ENCODE assay signal across 1 cellular context in the genomic region with DNA sequence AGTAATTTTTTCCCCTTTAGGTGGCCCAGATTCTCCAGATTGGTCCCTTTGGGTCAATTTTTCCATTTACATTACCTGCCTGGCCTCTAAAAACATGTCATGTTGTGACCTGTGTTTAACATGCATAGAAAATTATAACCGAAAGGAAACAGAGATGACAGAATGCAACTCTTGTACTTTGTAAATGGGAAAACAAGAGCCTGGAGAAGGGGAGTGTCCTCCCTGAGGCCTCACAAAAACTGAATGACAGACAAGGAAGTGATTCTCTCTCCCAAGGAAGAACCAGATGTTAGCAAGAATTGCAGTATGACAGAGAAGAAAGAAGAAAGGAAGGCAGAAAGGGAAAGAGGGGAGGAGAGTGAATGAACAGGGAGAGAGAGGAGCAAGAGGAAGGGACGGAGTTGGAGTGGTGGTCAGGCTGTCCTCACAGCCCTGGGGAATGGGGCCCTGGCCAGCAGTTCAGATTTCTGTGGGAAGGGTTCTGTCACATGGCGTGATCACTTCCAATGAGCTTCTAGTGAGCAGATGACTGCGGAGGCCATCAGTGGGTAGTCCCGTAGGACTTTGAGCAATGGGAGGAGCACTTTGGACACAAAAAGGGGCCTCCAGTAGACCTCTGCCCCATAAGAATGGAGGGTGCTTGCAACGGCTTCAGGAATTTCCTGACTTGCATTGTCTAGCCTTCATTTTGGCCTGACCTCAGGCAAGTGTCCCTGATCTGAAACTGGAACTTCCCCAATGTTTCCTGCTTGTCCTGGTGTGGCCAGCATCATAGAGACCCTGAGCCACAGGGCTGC.
TF ChIP-seq lines count a peak whose summit lies in the region.

No MANE protein-coding gene starts in this region.

TF ChIP-seq in HepG2, 621 proteins besides CTCF, POLR2A, EP300 and RAD21 (continued from another document and continues in another):
- TF ChIP-seq HMG20B (CRISPR knock-in tag; conservative IDR thresholded peaks at IDR 0.05) (0 out of 2 replicates have a peak, but pooled peaks have one; percentile 14), CBX1 (IDR thresholded peaks at IDR 0.05; ENCODE audit: low read depth) (peak; percentile 6), ZNF724P (CRISPR knock-in tag; IDR thresholded peaks at IDR 0.05; ENCODE audit: borderline replicate concordance) (peak; percentile 46; the same call in 1 of the 2 replicates), SYNCRIP (IDR thresholded peaks at IDR 0.05; ENCODE audit: insufficient read depth, low read depth, low read length) (no peak), MYC (CRISPR knock-in tag; IDR thresholded peaks at IDR 0.05; ENCODE audit: borderline replicate concordance) (peak; percentile 64), THYN1 (CRISPR knock-in tag; IDR thresholded peaks at IDR 0.05; ENCODE audit: borderline replicate concordance, low read depth) (no peak), ZNF337 (CRISPR knock-in tag; IDR thresholded peaks at IDR 0.05; ENCODE audit: borderline replicate concordance, low read depth) (0 out of 2 replicates have a peak, but pooled peaks have one; percentile 5), ISL2 (CRISPR knock-in tag; IDR thresholded peaks at IDR 0.05) (peak; percentile 38), ZNF709 (CRISPR knock-in tag; IDR thresholded peaks at IDR 0.05) (peak; percentile 59), KDM5B (CRISPR knock-in tag; IDR thresholded peaks at IDR 0.05; ENCODE audit: borderline replicate concordance) (peak; percentile 33; the same call in 1 of the 2 replicates), ZNF598 (CRISPR knock-in tag; IDR thresholded peaks at IDR 0.05; ENCODE audit: borderline replicate concordance) (no peak), CEBPG (CRISPR knock-in tag; IDR thresholded peaks at IDR 0.05) (peak; percentile 40; the same call in 1 of the 2 replicates), ARNTL (CRISPR knock-in tag; IDR thresholded peaks at IDR 0.05) (0 out of 2 replicates have a peak, but pooled peaks have one; percentile 33), ZNF543 (CRISPR knock-in tag; IDR thresholded peaks at IDR 0.05) (0 out of 2 replicates have a peak, but pooled peaks have one; percentile 7), TBX2 (CRISPR knock-in tag; IDR thresholded peaks at IDR 0.05; ENCODE audit: borderline replicate concordance) (peak; percentile 59), ZMYM4 (CRISPR knock-in tag; IDR thresholded peaks at IDR 0.05) (peak; percentile 97), FOXP1 (IDR thresholded peaks at IDR 0.05) (no peak), FOXP1 (CRISPR knock-in tag; IDR thresholded peaks at IDR 0.05) (no peak), SIX4 (CRISPR knock-in tag; IDR thresholded peaks at IDR 0.05) (peak; percentile 77), SOX5 (CRISPR knock-in tag; IDR thresholded peaks at IDR 0.05; ENCODE audit: borderline replicate concordance) (peak; percentile 86), CEBPB (IDR thresholded peaks at IDR 0.05; ENCODE audit: borderline replicate concordance, low read depth, low read length) (0 out of 2 replicates have a peak, but pooled peaks have one; percentile 10), GABPA (IDR thresholded peaks at IDR 0.05; ENCODE audit: low read depth, low read length) (no peak), GABPA (CRISPR knock-in tag; IDR thresholded peaks at IDR 0.05; ENCODE audit: low read depth) (peak; percentile 44; the same call in 1 of the 2 replicates), GTF3A (CRISPR knock-in tag; conservative IDR thresholded peaks at IDR 0.05) (no peak), ASH2L (IDR thresholded peaks at IDR 0.05; ENCODE audit: insufficient read length, low read depth, low read length) (peak; percentile 75), KDM6A (CRISPR knock-in tag; IDR thresholded peaks at IDR 0.05; ENCODE audit: low read depth) (peak; percentile 37; the same call in 1 of the 2 replicates), MED1 (CRISPR knock-in tag; IDR thresholded peaks at IDR 0.05) (peak; percentile 76), POLR2G (IDR thresholded peaks at IDR 0.05; ENCODE audit: low read depth, low read length) (peak; percentile 85), RXRA (CRISPR knock-in tag; IDR thresholded peaks at IDR 0.05) (peak; percentile 48; the same call in 1 of the 2 replicates), KAT8 (CRISPR knock-in tag; IDR thresholded peaks at IDR 0.05) (peak; percentile 66), ZBTB7A (CRISPR knock-in tag; IDR thresholded peaks at IDR 0.05) (peak; percentile 27; the same call in 1 of the 2 replicates), KLF16 (CRISPR knock-in tag; IDR thresholded peaks at IDR 0.05) (peak in 1 of 2 experiments; percentile 25; a peak in 1 of 4 replicates)
- TF ChIP-seq, protein P1, sequence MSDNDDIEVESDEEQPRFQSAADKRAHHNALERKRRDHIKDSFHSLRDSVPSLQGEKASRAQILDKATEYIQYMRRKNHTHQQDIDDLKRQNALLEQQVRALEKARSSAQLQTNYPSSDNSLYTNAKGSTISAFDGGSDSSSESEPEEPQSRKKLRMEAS (IDR thresholded peaks at IDR 0.05), result peak; percentile 75
- TF ChIP-seq, protein P2, sequence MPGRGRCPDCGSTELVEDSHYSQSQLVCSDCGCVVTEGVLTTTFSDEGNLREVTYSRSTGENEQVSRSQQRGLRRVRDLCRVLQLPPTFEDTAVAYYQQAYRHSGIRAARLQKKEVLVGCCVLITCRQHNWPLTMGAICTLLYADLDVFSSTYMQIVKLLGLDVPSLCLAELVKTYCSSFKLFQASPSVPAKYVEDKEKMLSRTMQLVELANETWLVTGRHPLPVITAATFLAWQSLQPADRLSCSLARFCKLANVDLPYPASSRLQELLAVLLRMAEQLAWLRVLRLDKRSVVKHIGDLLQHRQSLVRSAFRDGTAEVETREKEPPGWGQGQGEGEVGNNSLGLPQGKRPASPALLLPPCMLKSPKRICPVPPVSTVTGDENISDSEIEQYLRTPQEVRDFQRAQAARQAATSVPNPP (CRISPR knock-in tag; IDR thresholded peaks at IDR 0.05), result peak; percentile 65; the same call in 1 of the 2 replicates
- TF ChIP-seq, protein P3, sequence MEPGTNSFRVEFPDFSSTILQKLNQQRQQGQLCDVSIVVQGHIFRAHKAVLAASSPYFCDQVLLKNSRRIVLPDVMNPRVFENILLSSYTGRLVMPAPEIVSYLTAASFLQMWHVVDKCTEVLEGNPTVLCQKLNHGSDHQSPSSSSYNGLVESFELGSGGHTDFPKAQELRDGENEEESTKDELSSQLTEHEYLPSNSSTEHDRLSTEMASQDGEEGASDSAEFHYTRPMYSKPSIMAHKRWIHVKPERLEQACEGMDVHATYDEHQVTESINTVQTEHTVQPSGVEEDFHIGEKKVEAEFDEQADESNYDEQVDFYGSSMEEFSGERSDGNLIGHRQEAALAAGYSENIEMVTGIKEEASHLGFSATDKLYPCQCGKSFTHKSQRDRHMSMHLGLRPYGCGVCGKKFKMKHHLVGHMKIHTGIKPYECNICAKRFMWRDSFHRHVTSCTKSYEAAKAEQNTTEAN (CRISPR knock-in tag; conservative IDR thresholded peaks at IDR 0.05), result peak; percentile 53
- TF ChIP-seq, protein P4, sequence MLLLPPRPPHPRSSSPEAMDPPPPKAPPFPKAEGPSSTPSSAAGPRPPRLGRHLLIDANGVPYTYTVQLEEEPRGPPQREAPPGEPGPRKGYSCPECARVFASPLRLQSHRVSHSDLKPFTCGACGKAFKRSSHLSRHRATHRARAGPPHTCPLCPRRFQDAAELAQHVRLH (CRISPR knock-in tag; IDR thresholded peaks at IDR 0.05; ENCODE audit: borderline replicate concordance, low read depth), result peak; percentile 50; the same call in 1 of the 2 replicates
- TF ChIP-seq, protein P5, sequence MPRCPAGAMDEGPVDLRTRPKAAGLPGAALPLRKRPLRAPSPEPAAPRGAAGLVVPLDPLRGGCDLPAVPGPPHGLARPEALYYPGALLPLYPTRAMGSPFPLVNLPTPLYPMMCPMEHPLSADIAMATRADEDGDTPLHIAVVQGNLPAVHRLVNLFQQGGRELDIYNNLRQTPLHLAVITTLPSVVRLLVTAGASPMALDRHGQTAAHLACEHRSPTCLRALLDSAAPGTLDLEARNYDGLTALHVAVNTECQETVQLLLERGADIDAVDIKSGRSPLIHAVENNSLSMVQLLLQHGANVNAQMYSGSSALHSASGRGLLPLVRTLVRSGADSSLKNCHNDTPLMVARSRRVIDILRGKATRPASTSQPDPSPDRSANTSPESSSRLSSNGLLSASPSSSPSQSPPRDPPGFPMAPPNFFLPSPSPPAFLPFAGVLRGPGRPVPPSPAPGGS (CRISPR knock-in tag; IDR thresholded peaks at IDR 0.05), result 0 out of 2 replicates have a peak, but pooled peaks have one; percentile 37
- TF ChIP-seq, protein P6, sequence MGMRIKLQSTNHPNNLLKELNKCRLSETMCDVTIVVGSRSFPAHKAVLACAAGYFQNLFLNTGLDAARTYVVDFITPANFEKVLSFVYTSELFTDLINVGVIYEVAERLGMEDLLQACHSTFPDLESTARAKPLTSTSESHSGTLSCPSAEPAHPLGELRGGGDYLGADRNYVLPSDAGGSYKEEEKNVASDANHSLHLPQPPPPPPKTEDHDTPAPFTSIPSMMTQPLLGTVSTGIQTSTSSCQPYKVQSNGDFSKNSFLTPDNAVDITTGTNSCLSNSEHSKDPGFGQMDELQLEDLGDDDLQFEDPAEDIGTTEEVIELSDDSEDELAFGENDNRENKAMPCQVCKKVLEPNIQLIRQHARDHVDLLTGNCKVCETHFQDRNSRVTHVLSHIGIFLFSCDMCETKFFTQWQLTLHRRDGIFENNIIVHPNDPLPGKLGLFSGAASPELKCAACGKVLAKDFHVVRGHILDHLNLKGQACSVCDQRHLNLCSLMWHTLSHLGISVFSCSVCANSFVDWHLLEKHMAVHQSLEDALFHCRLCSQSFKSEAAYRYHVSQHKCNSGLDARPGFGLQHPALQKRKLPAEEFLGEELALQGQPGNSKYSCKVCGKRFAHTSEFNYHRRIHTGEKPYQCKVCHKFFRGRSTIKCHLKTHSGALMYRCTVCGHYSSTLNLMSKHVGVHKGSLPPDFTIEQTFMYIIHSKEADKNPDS (CRISPR knock-in tag; IDR thresholded peaks at IDR 0.05), result peak; percentile 64; the same call in 1 of the 2 replicates
- TF ChIP-seq, protein P7, sequence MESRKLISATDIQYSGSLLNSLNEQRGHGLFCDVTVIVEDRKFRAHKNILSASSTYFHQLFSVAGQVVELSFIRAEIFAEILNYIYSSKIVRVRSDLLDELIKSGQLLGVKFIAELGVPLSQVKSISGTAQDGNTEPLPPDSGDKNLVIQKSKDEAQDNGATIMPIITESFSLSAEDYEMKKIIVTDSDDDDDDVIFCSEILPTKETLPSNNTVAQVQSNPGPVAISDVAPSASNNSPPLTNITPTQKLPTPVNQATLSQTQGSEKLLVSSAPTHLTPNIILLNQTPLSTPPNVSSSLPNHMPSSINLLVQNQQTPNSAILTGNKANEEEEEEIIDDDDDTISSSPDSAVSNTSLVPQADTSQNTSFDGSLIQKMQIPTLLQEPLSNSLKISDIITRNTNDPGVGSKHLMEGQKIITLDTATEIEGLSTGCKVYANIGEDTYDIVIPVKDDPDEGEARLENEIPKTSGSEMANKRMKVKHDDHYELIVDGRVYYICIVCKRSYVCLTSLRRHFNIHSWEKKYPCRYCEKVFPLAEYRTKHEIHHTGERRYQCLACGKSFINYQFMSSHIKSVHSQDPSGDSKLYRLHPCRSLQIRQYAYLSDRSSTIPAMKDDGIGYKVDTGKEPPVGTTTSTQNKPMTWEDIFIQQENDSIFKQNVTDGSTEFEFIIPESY (CRISPR knock-in tag; IDR thresholded peaks at IDR 0.05), result no peak
- TF ChIP-seq, protein P8, sequence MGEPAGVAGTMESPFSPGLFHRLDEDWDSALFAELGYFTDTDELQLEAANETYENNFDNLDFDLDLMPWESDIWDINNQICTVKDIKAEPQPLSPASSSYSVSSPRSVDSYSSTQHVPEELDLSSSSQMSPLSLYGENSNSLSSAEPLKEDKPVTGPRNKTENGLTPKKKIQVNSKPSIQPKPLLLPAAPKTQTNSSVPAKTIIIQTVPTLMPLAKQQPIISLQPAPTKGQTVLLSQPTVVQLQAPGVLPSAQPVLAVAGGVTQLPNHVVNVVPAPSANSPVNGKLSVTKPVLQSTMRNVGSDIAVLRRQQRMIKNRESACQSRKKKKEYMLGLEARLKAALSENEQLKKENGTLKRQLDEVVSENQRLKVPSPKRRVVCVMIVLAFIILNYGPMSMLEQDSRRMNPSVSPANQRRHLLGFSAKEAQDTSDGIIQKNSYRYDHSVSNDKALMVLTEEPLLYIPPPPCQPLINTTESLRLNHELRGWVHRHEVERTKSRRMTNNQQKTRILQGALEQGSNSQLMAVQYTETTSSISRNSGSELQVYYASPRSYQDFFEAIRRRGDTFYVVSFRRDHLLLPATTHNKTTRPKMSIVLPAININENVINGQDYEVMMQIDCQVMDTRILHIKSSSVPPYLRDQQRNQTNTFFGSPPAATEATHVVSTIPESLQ (CRISPR knock-in tag; conservative IDR thresholded peaks at IDR 0.05), result no peak
- TF ChIP-seq, protein P9, sequence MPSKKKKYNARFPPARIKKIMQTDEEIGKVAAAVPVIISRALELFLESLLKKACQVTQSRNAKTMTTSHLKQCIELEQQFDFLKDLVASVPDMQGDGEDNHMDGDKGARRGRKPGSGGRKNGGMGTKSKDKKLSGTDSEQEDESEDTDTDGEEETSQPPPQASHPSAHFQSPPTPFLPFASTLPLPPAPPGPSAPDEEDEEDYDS (CRISPR knock-in tag; IDR thresholded peaks at IDR 0.05), result peak; percentile 95
- TF ChIP-seq, protein P10, sequence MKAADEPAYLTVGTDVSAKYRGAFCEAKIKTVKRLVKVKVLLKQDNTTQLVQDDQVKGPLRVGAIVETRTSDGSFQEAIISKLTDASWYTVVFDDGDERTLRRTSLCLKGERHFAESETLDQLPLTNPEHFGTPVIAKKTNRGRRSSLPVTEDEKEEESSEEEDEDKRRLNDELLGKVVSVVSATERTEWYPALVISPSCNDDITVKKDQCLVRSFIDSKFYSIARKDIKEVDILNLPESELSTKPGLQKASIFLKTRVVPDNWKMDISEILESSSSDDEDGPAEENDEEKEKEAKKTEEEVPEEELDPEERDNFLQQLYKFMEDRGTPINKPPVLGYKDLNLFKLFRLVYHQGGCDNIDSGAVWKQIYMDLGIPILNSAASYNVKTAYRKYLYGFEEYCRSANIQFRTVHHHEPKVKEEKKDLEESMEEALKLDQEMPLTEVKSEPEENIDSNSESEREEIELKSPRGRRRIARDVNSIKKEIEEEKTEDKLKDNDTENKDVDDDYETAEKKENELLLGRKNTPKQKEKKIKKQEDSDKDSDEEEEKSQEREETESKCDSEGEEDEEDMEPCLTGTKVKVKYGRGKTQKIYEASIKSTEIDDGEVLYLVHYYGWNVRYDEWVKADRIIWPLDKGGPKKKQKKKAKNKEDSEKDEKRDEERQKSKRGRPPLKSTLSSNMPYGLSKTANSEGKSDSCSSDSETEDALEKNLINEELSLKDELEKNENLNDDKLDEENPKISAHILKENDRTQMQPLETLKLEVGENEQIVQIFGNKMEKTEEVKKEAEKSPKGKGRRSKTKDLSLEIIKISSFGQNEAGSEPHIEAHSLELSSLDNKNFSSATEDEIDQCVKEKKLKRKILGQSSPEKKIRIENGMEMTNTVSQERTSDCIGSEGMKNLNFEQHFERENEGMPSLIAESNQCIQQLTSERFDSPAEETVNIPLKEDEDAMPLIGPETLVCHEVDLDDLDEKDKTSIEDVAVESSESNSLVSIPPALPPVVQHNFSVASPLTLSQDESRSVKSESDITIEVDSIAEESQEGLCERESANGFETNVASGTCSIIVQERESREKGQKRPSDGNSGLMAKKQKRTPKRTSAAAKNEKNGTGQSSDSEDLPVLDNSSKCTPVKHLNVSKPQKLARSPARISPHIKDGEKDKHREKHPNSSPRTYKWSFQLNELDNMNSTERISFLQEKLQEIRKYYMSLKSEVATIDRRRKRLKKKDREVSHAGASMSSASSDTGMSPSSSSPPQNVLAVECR (CRISPR knock-in tag; IDR thresholded peaks at IDR 0.05; ENCODE audit: borderline replicate concordance), result peak; percentile 62; the same call in 1 of the 2 replicates
- TF ChIP-seq, protein P11, sequence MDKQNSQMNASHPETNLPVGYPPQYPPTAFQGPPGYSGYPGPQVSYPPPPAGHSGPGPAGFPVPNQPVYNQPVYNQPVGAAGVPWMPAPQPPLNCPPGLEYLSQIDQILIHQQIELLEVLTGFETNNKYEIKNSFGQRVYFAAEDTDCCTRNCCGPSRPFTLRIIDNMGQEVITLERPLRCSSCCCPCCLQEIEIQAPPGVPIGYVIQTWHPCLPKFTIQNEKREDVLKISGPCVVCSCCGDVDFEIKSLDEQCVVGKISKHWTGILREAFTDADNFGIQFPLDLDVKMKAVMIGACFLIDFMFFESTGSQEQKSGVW (CRISPR knock-in tag; IDR thresholded peaks at IDR 0.05; ENCODE audit: borderline replicate concordance), result peak; percentile 49; the same call in 1 of the 2 replicates
